13 cellular contexts compared by ENCODE assay signal in the genomic region with DNA sequence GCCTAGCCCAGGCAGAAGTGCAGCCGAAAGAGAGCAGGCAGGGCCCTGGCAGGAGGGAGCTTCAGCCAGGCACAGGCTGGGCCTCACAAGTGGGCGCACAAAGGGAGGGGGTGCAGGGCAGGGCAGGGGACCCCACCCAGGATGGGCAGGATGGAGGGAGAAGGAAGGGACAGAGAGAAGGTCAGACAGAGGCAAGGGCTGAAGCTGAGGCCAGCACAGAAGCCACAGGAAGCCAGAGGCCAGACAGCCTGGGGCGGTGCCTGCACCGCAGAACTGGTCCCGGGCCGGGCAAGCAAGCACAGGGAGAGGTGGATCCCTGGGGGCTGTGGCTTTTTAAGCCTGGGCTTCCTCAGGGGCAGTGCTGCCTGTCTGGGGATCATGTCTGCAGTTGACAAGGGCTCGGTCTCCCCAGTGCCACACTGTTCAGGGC. TPM values are rescaled to one million over a fixed set of nuclear protein-coding genes. Genes with fewer than 3 reads are reported as not detected.
DNase-seq lines count a peak whose midpoint lies in the region; ATAC-seq and TF ChIP-seq lines count a peak whose summit lies in the region.
"Had no signal": no experiment of that assay in that cellular context is flagged by ENCODE, and none has a peak within 500 bp of the region (broad histone marks: within the 10 kb centered on the region; RNA-seq: fewer than 3 reads in every experiment).

No MANE protein-coding gene starts in this region.

- peaks cover 11% of the 10 kb centered on the region for H3K4me1 ChIP-seq in BE2C
- no peaks in the 10 kb centered on the region for H3K4me1 ChIP-seq in HEK293 (ENCODE audit: control insufficient read depth, insufficient read depth, low read length)
- peaks cover 0 to 4% (median 0%) of the 10 kb centered on the region in 4 donors for H3K4me1 ChIP-seq in right lobe of liver
- no peaks in the 10 kb centered on the region for H3K4me1 ChIP-seq in foreskin keratinocyte

- H3K4me1 Mint-ChIP-seq in activated CD8-positive, alpha-beta T cell treated with anti-CD3 and anti-CD28 coated beads, Interleukin-2, amount 10 ng/mL, durations not matched to agents 7 days and 5 days (ENCODE audit: low read depth): peaks cover 51% of the 10 kb centered on the region

- no peaks in the 10 kb centered on the region for H3K9me3 Mint-ChIP-seq in activated CD8-positive, alpha-beta T cell treated with anti-CD3 and anti-CD28 coated beads, Interleukin-2, amount 10 ng/mL, durations not matched to agents 7 days and 5 days (ENCODE audit: insufficient read depth)

- 55% methylated on average over 2 of the region's 7 CpGs for whole genome bisulfite sequencing in right lobe of liver (ENCODE audit: insufficient coverage, low coverage, low lambda C conversion rate, missing lambda C conversion rate)

- peak; percentile 63 for DNase-seq in BE2C
- DNase-seq in activated CD8-positive, alpha-beta T cell treated with anti-CD3 and anti-CD28 coated beads, Interleukin-2, amount 10 ng/mL, durations not matched to agents 7 days and 5 days: no peak
- DNase-seq in right lobe of liver: peak in 1 of 3 donors; percentile 44
- no peak for DNase-seq in WERI-Rb-1
- no peak for DNase-seq in NCI-H146 (lab: John Stamatoyannopoulos, UW)
- DNase-seq in foreskin keratinocyte: no peak
- DNase-seq: activated CD4-positive, alpha-beta T cell treated with anti-CD3 and anti-CD28 coated beads for 48 hours; brain microvascular endothelial cell; Caco-2; NCI-H2029 treated with DMSO at 0.1 percent for 48 hours had no signal

- CTCF ChIA-PET in HEK293 (lab: Yijun Ruan, JAX): interaction anchor here (0.6 to 2.6 kb wide), 5 partner anchors 11 to 164 kb away, joined by 3 to 12 read pairs (median 3); no protein-coding TSS in a partner anchor
- CTCF ChIA-PET in activated CD8-positive, alpha-beta T cell treated with anti-CD3 and anti-CD28 coated beads, Interleukin-2, amount 10 ng/mL, durations not matched to agents 7 days and 5 days (lab: Charles Lee): interaction anchor here (1.0 to 6.4 kb wide), 11 partner anchors 11 to 237 kb away, joined by 3 to 50 read pairs (median 8); a partner anchor contains a TSS

- POLR2A ChIA-PET in HEK293 (lab: Yijun Ruan, JAX): no interaction called here
- POLR2A ChIA-PET in activated CD8-positive, alpha-beta T cell treated with anti-CD3 and anti-CD28 coated beads, Interleukin-2, amount 10 ng/mL, durations not matched to agents 7 days and 5 days (lab: Charles Lee): interaction anchor here (1.0 to 1.2 kb wide), 2 partner anchors 13 to 21 kb away, joined by 3 read pairs; a partner anchor contains a TSS

- H3K27ac ChIP-seq in HEK293 (ENCODE audit: extremely low read depth, low read depth, low read length): no peak overlapping the region
- no peak overlapping the region for H3K27ac ChIP-seq in right lobe of liver
- no peak overlapping the region for H3K27ac ChIP-seq in WERI-Rb-1
- H3K27ac ChIP-seq in foreskin keratinocyte: no peak overlapping the region
- H3K27ac ChIP-seq: brain microvascular endothelial cell had no signal

- intact Hi-C loops in right lobe of liver (cut with DNase I): no loop called here

- H3K4me3 ChIP-seq in BE2C (ENCODE audit: low read depth, low read length) (no peak overlapping the region), HEK293 (ENCODE audit: low read depth, low read length) (no peak overlapping the region), right lobe of liver (no peak overlapping the region), WERI-Rb-1 (ENCODE audit: low read depth, low read length) (no peak overlapping the region)

- no peaks in the 10 kb centered on the region for H3K36me3 Mint-ChIP-seq in activated CD8-positive, alpha-beta T cell treated with anti-CD3 and anti-CD28 coated beads, Interleukin-2, amount 10 ng/mL, durations not matched to agents 7 days and 5 days (ENCODE audit: low read depth)

- no peaks in the 10 kb centered on the region for H3K36me3 ChIP-seq in BE2C
- no peaks in the 10 kb centered on the region for H3K36me3 ChIP-seq in HEK293 (ENCODE audit: control insufficient read depth in 2 of 2, insufficient read depth in 1 of 2, low read length in 2 of 2)
- no peaks in the 10 kb centered on the region for H3K36me3 ChIP-seq in right lobe of liver
- no peaks in the 10 kb centered on the region for H3K36me3 ChIP-seq in WERI-Rb-1
- H3K36me3 ChIP-seq: brain microvascular endothelial cell had no signal

- H3K4me3 Mint-ChIP-seq in activated CD8-positive, alpha-beta T cell treated with anti-CD3 and anti-CD28 coated beads, Interleukin-2, amount 10 ng/mL, durations not matched to agents 7 days and 5 days: peak overlapping the region; percentile 76

- no peak for TF ChIP-seq POLR2A in right lobe of liver (IDR thresholded peaks at IDR 0.05)

- no peak for ATAC-seq in activated CD8-positive, alpha-beta T cell treated with anti-CD3 and anti-CD28 coated beads, Interleukin-2, amount 10 ng/mL, durations not matched to agents 7 days and 5 days
- ATAC-seq in right lobe of liver (peak; percentile 29 to 57 (median 36)), GM19035 (IDR thresholded peaks at IDR 0.05; ENCODE audit: unreplicated experiment) (no peak), foreskin keratinocyte (no peak)
- ATAC-seq: Panc1 had no signal

- H3K9me3 ChIP-seq in BE2C (no peaks in the 10 kb centered on the region), HEK293 (ENCODE audit: control insufficient read depth, insufficient read depth, low read depth, low read length) (no peaks in the 10 kb centered on the region), right lobe of liver (no peaks in the 10 kb centered on the region), WERI-Rb-1 (ENCODE audit: severe bottlenecking) (no peaks in the 10 kb centered on the region)
- H3K9me3 ChIP-seq: Caco-2 had no signal

- peak overlapping the region; percentile 83 for H3K27ac Mint-ChIP-seq in activated CD8-positive, alpha-beta T cell treated with anti-CD3 and anti-CD28 coated beads, Interleukin-2, amount 10 ng/mL, durations not matched to agents 7 days and 5 days

- TF ChIP-seq CTCF in BE2C (IDR thresholded peaks at IDR 0.05; ENCODE audit: low read depth, low read length): no peak
- no peak for TF ChIP-seq CTCF in HEK293 (tag by site-specific recombination; IDR thresholded peaks at IDR 0.05)
- TF ChIP-seq CTCF in right lobe of liver (IDR thresholded peaks at IDR 0.05): no peak
- no peak for TF ChIP-seq CTCF in WERI-Rb-1 (IDR thresholded peaks at IDR 0.05; ENCODE audit: low read depth, low read length)
- TF ChIP-seq CTCF in foreskin keratinocyte (conservative IDR thresholded peaks at IDR 0.05): no peak

- no peaks in the 10 kb centered on the region for H3K27me3 Mint-ChIP-seq in activated CD8-positive, alpha-beta T cell treated with anti-CD3 and anti-CD28 coated beads, Interleukin-2, amount 10 ng/mL, durations not matched to agents 7 days and 5 days (ENCODE audit: low read depth)

- H3K27me3 ChIP-seq in BE2C (no peaks in the 10 kb centered on the region), right lobe of liver (no peaks in the 10 kb centered on the region), WERI-Rb-1 (ENCODE audit: insufficient read depth, low read depth, severe bottlenecking) (no peaks in the 10 kb centered on the region), foreskin keratinocyte (peaks cover 16% of the 10 kb centered on the region)

TF ChIP-seq in HEK293, 187 proteins besides CTCF, POLR2A, EP300 and RAD21 (continues in another document):
- TF ChIP-seq ZNF654 (tag by site-specific recombination; IDR thresholded peaks at IDR 0.05; ENCODE audit: low read depth) (no peak), ZNF501 (tag by site-specific recombination; IDR thresholded peaks at IDR 0.05) (no peak), ZBTB1 (tag by site-specific recombination; IDR thresholded peaks at IDR 0.05) (no peak), ZIC2 (tag by site-specific recombination; IDR thresholded peaks at IDR 0.05) (peak; percentile 54)

RNA-seq across cellular contexts. Expression of a gene that starts 16.7 kb away (rescaled TPM):
- polyA plus RNA-seq in BE2C (2012; ENCODE audit: insufficient read depth, insufficient read length, low read depth): 19.0 TPM
- total RNA-seq in activated CD8-positive, alpha-beta T cell treated with anti-CD3 and anti-CD28 coated beads, Interleukin-2, amount 10 ng/mL, durations not matched to agents 7 days and 5 days: 10 to 100 TPM; 12.2 to 13.8 TPM
- total RNA-seq in right lobe of liver (1 to 10 TPM; 2.4 to 9.2 (median 5.0) TPM), foreskin keratinocyte (3.4 and 5.3 TPM in 2 replicates)
- 2.1 and 6.0 TPM in 2 replicates for polyA plus RNA-seq in foreskin keratinocyte

RNA-seq across cellular contexts. Expression of a gene that starts 16.8 kb away (rescaled TPM):
- polyA plus RNA-seq in BE2C (2012; ENCODE audit: insufficient read depth, insufficient read length, low read depth): 41.6 TPM
- total RNA-seq in activated CD8-positive, alpha-beta T cell treated with anti-CD3 and anti-CD28 coated beads, Interleukin-2, amount 10 ng/mL, durations not matched to agents 7 days and 5 days: 1 to 10 TPM; 6.8 to 7.4 TPM
- under 1 TPM in 1 of 6 experiments, not detected in 5; 0.40 TPM for total RNA-seq in right lobe of liver
- total RNA-seq in foreskin keratinocyte: 0.18 and 0.31 TPM in 2 replicates
- 0.16 and 0.20 TPM in 2 replicates for polyA plus RNA-seq in foreskin keratinocyte

RNA-seq across cellular contexts. Expression of a gene that starts 20.8 kb away (rescaled TPM):
- 56.9 TPM for polyA plus RNA-seq in BE2C (2012; ENCODE audit: insufficient read depth, insufficient read length, low read depth)
- total RNA-seq in activated CD8-positive, alpha-beta T cell treated with anti-CD3 and anti-CD28 coated beads, Interleukin-2, amount 10 ng/mL, durations not matched to agents 7 days and 5 days: 10 to 100 TPM; 48.0 to 49.5 TPM
- total RNA-seq in right lobe of liver (10 to 100 TPM; 22.3 to 33.8 (median 26.8) TPM), foreskin keratinocyte (43.0 and 45.9 TPM in 2 replicates)
- 46.2 and 47.3 TPM in 2 replicates for polyA plus RNA-seq in foreskin keratinocyte

RNA-seq across cellular contexts. Expression of a gene that starts 29.4 kb away (rescaled TPM):
- polyA plus RNA-seq in BE2C (2012; ENCODE audit: insufficient read depth, insufficient read length, low read depth): 637 TPM
- not detected for total RNA-seq in activated CD8-positive, alpha-beta T cell treated with anti-CD3 and anti-CD28 coated beads, Interleukin-2, amount 10 ng/mL, durations not matched to agents 7 days and 5 days
- under 1 TPM in 5 of 6 experiments, not detected in 1; 0.11 to 0.69 (median 0.18) TPM for total RNA-seq in right lobe of liver
- not detected in 2 replicates for total RNA-seq in foreskin keratinocyte
- polyA plus RNA-seq in foreskin keratinocyte: not detected in 2 replicates

RNA-seq across cellular contexts. Expression of a gene that starts 40.8 kb away (rescaled TPM):
- polyA plus RNA-seq in BE2C (2012; ENCODE audit: insufficient read depth, insufficient read length, low read depth): 5.9 TPM
- total RNA-seq in activated CD8-positive, alpha-beta T cell treated with anti-CD3 and anti-CD28 coated beads, Interleukin-2, amount 10 ng/mL, durations not matched to agents 7 days and 5 days: 1 to 10 TPM; 2.8 to 3.2 TPM
- total RNA-seq in right lobe of liver: 1 to 10 TPM in 5 of 6 experiments, under 1 TPM in 1; 0.53 to 1.2 (median 1.2) TPM
- total RNA-seq in foreskin keratinocyte: 0.25 and 0.95 TPM in 2 replicates
- 0.51 and 0.60 TPM in 2 replicates for polyA plus RNA-seq in foreskin keratinocyte

Comparison
In these comparisons a context has a peak if more than half of its experiments do, and no peak if none do; other contexts are left out.
1. ATAC-seq: peak in right lobe of liver (4 of 4); none in activated CD8-positive, alpha-beta T cell treated with anti-CD3 and anti-CD28 coated beads, Interleukin-2, amount 10 ng/mL, durations not matched to agents 7 days and 5 days (single experiment), GM19035 (single experiment) and foreskin keratinocyte (single experiment).